In the genomic region with DNA sequence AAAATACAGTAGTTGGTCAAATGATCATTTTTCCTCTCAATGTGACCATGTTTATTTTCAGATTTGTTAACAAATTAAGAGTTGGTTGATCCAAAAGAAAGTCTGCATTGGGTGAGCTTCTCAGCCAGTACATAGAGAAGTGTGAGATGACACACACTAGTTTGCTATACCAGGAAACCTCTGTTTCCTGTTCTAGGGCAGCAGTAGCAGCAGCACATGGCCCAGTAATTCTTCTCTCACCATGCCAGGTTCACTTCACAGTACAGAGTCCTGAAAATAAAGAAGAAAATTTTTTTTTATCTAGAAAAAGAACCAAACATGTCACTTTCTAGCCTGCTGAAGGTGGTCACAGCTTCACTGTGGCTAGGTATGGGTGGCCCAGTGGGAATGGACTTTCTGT, we compare ENCODE assay signal across 11 cellular contexts.
DNase-seq lines count a peak whose midpoint lies in the region; ATAC-seq and TF ChIP-seq lines count a peak whose summit lies in the region.
"Had no signal": no experiment of that assay in that cellular context is flagged by ENCODE, and none has a peak within 500 bp of the region (broad histone marks: within the 10 kb centered on the region; RNA-seq: fewer than 3 reads in every experiment).

No MANE protein-coding gene starts in this region.

- H3K27ac Mint-ChIP-seq in activated CD4-positive, alpha-beta memory T cell treated with anti-CD3 and anti-CD28 coated beads, Interleukin-2, amount 10 ng/mL, durations not matched to agents 7 days and 5 days: peak overlapping the region; percentile 88

- POLR2A ChIA-PET in activated CD4-positive, alpha-beta memory T cell treated with anti-CD3 and anti-CD28 coated beads, Interleukin-2, amount 10 ng/mL, durations not matched to agents 7 days and 5 days (lab: Charles Lee): interaction anchor here (0.5 to 3.5 kb wide), 6 partner anchors 10 to 646 kb away, joined by 3 to 12 read pairs (median 3); no protein-coding TSS in a partner anchor

- H3K27me3 Mint-ChIP-seq in activated CD4-positive, alpha-beta memory T cell treated with anti-CD3 and anti-CD28 coated beads, Interleukin-2, amount 10 ng/mL, durations not matched to agents 7 days and 5 days: no peaks in the 10 kb centered on the region

- peaks cover 47% of the 10 kb centered on the region for H3K4me1 Mint-ChIP-seq in activated CD4-positive, alpha-beta memory T cell treated with anti-CD3 and anti-CD28 coated beads, Interleukin-2, amount 10 ng/mL, durations not matched to agents 7 days and 5 days

- H3K36me3 Mint-ChIP-seq in activated CD4-positive, alpha-beta memory T cell treated with anti-CD3 and anti-CD28 coated beads, Interleukin-2, amount 10 ng/mL, durations not matched to agents 7 days and 5 days (ENCODE audit: low read depth): peaks cover 8% of the 10 kb centered on the region

- no peak overlapping the region for H3K4me3 ChIP-seq in mucosa of descending colon
- no peak overlapping the region for H3K4me3 ChIP-seq in dorsolateral prefrontal cortex

- peaks cover 0 to 10% (median 0%) of the 10 kb centered on the region in 45 donors for H3K27me3 ChIP-seq in dorsolateral prefrontal cortex
- H3K27me3 ChIP-seq: neutrophil had no signal

- CTCF ChIA-PET in activated CD4-positive, alpha-beta memory T cell treated with anti-CD3 and anti-CD28 coated beads, Interleukin-2, amount 10 ng/mL, durations not matched to agents 7 days and 5 days (lab: Charles Lee): interaction anchor here (0.6 to 2.7 kb wide), 6 partner anchors 10 to 646 kb away, joined by 3 to 15 read pairs (median 4); no protein-coding TSS in a partner anchor

- peak overlapping the region; percentile 46 for H3K4me3 Mint-ChIP-seq in activated CD4-positive, alpha-beta memory T cell treated with anti-CD3 and anti-CD28 coated beads, Interleukin-2, amount 10 ng/mL, durations not matched to agents 7 days and 5 days

- no peak overlapping the region for H3K27ac ChIP-seq in dorsolateral prefrontal cortex
- H3K27ac ChIP-seq: neutrophil had no signal

- H3K9me3 ChIP-seq in mucosa of descending colon: no peaks in the 10 kb centered on the region
- H3K9me3 ChIP-seq: neutrophil had no signal

- DNase-seq in activated CD4-positive, alpha-beta memory T cell treated with anti-CD3 and anti-CD28 coated beads, Interleukin-2, amount 10 ng/mL, durations not matched to agents 7 days and 5 days: peak; percentile 48
- no peak for DNase-seq in mucosa of descending colon
- DNase-seq in dorsolateral prefrontal cortex: no peak
- no peak for DNase-seq in C1 segment of cervical spinal cord (lab: John Stamatoyannopoulos, UW)
- DNase-seq in middle frontal gyrus (ENCODE audit: extremely low spot score, low spot score): no peak
- no peak for DNase-seq in NCI-H524 (lab: John Stamatoyannopoulos, UW)
- DNase-seq: HCEC 1CT, SIG-M5 had no signal

- intact Hi-C loops in mucosa of descending colon (cut with DNase I, micrococcal nuclease) (no loop called here), dorsolateral prefrontal cortex (cut with DNase I) (no loop called here)

- no peaks in the 10 kb centered on the region for H3K36me3 ChIP-seq in mucosa of descending colon (ENCODE audit: low read depth)
- H3K36me3 ChIP-seq: neutrophil had no signal

- ATAC-seq in GM19397 (IDR thresholded peaks at IDR 0.05; ENCODE audit: unreplicated experiment) (peak; percentile 80), HG03108 (IDR thresholded peaks at IDR 0.05; ENCODE audit: unreplicated experiment) (peak; percentile 76), mucosa of descending colon (peak; percentile 91)

- TF ChIP-seq CTCF in mucosa of descending colon (IDR thresholded peaks at IDR 0.05) (no peak), dorsolateral prefrontal cortex (IDR thresholded peaks at IDR 0.05 in 54 of 56, conservative IDR thresholded peaks at IDR 0.05 in 2 of 56; ENCODE audit: low read depth in 1 of 56, partially characterized antibody in 56 of 56) (no peak)

- H3K9me3 Mint-ChIP-seq in activated CD4-positive, alpha-beta memory T cell treated with anti-CD3 and anti-CD28 coated beads, Interleukin-2, amount 10 ng/mL, durations not matched to agents 7 days and 5 days: no peaks in the 10 kb centered on the region

- H3K4me1 ChIP-seq in mucosa of descending colon (ENCODE audit: low read depth): no peaks in the 10 kb centered on the region
